In the genomic region with DNA sequence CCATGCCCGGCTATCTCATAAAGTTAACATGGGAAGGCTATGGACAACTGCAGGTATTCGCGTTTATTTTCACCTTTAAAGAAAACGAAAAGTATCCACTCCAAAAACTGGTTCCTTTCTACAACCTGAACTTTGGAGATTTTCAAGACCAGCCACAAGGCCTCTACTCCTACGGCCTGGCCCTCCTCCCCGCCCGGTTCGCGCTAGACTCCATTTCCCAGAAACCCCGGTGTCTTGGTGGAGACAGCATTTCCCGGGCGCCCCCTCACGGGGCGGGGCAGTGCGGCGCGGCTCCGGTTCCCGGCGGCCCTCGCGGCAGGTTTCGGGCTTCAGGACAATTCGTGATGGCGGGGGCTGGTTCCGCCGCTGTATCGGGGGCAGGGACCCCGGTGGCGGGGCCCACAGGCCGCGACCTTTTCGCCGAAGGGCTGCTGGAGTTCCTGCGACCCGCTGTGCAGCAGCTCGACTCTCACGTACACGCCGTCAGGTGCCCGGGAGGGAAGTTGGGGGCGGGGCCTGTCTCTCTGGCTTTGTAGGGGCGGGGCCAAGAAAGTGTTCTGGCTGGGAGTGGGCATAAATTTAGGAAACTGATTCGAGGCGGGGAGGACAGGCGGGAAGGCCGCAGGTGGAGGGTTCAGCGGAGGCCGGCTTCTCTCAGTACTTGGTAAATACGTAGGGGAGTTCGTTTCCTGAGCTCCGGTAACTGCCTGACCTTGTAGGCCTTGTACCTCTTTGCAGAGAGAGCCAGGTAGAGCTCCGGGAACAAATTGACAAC, we compare ENCODE assay signal across 8 cellular contexts.
DNase-seq lines count a peak whose midpoint lies in the region; ATAC-seq and TF ChIP-seq lines count a peak whose summit lies in the region.

A gene with protein sequence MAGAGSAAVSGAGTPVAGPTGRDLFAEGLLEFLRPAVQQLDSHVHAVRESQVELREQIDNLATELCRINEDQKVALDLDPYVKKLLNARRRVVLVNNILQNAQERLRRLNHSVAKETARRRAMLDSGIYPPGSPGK (plus strand): TSS at position 304 of the 775 bp plus-strand sequence. CDS start 41 bp downstream, at position 345.

- DNase-seq in AG09319 (ENCODE audit: extremely low read depth, low read depth) (peak; percentile 54), NCI-H345 (lab: John Stamatoyannopoulos, UW) (peak; percentile 98), islet precursor cell (peak; percentile 95)
- DNase-seq in activated CD4-positive, CD25-positive, alpha-beta regulatory T cell treated with anti-CD3 and anti-CD28 coated beads, Interleukin-2, amount 50 U/mL, for 16 hours (ENCODE audit: low read depth, low spot score) = peak; percentile 80
- peak; percentile 87 for DNase-seq in central memory CD4-positive, alpha-beta T cell
- DNase-seq in stimulated activated CD4-positive, alpha-beta T cell treated with anti-CD3 and anti-CD28 coated beads, Interleukin-12 subunit alpha, Interleukin-12 subunit beta, amount 100 ng/mL, for 48 hours (ENCODE audit: low read depth in 2 of 3, low spot score in 1 of 3) = peak; percentile 84 to 90 (median 87)

- peak; percentile 10 for TF ChIP-seq CTCF in AG09319 (IDR thresholded peaks at IDR 0.05; ENCODE audit: low read depth, low read length)

- ATAC-seq in GM19023 (IDR thresholded peaks at IDR 0.05; ENCODE audit: unreplicated experiment) = peak; percentile 90
- peak; percentile 83 for ATAC-seq in HG03196 (IDR thresholded peaks at IDR 0.05; ENCODE audit: unreplicated experiment)

Comparison
In these comparisons a context has a peak if more than half of its experiments do, and no peak if none do; other contexts are left out.
1. Peak in every context shown above with its lines: DNase-seq and ATAC-seq.